Comparison of ENCODE assay signal across 1 cellular context in the genomic region with DNA sequence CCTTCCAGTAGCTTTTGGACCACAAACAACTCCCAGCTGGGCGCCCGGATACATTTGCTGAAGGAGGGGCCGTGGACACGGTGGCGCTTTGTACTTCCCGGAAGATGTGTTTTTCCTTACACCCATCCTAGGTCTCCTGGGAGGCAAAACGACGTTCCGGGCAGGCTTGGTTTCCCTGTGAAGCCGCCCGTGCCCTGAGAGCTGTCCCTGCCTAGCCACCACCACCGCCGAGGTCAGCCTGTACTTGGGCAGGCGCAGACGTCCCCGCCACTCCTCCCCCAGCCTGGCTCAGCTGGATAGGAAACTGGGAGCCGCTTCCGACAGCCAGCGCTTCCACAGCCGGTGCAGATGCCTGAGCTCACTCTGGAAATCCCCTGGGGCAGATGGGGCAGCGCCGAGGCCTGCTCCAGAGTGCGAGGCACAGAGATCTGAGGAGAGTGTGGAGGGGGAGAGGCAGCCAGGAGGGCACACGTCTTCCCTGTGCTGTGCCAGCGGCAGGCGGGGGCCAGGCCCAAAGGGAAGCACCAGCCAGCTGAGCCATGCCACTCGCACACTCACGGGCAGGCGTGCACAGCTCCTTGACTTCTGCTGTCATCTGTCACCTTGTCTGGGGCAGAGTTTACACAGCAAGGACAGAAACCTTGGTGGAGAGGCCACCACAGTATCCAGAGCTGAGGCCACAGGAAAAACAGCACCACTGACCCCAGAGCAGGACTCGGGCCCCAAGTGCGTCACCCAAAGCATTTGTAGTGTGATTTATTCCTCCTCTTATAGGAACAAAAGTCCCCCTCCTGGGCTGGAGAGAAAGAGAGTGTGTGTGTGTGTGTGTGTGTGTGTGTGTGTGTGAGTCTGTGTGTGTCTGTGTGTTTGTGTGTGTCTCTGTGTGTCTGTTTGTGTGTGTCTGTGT.
A peak's percentile ranks its signal among the peaks of the same experiment; 100 is the strongest.
TF ChIP-seq lines count a peak whose summit lies in the region.

No MANE protein-coding gene starts in this region.

TF ChIP-seq in A549, 52 proteins besides CTCF, POLR2A, EP300 and RAD21:
- TF ChIP-seq, protein P1, sequence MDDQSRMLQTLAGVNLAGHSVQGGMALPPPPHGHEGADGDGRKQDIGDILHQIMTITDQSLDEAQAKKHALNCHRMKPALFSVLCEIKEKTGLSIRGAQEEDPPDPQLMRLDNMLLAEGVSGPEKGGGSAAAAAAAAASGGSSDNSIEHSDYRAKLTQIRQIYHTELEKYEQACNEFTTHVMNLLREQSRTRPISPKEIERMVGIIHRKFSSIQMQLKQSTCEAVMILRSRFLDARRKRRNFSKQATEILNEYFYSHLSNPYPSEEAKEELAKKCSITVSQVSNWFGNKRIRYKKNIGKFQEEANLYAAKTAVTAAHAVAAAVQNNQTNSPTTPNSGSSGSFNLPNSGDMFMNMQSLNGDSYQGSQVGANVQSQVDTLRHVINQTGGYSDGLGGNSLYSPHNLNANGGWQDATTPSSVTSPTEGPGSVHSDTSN (IDR thresholded peaks at IDR 0.05), result peak; percentile 25; the same call in 1 of the 2 replicates
- TF ChIP-seq RNF2 (IDR thresholded peaks at IDR 0.05; ENCODE audit: borderline replicate concordance, low read depth) (peak; percentile 42; the same call in 1 of the 2 replicates), FOSL2 (IDR thresholded peaks at IDR 0.05) (no peak), FOSL2 (CRISPR knock-in tag; IDR thresholded peaks at IDR 0.05) (no peak), PHF8 (IDR thresholded peaks at IDR 0.05; ENCODE audit: borderline replicate concordance, low read depth) (no peak), BHLHE40 (IDR thresholded peaks at IDR 0.05; ENCODE audit: low read depth, low read length) (peak; percentile 3; the same call in 1 of the 2 replicates), CBX8 (IDR thresholded peaks at IDR 0.05) (no peak), ESRRA (IDR thresholded peaks at IDR 0.05; ENCODE audit: borderline replicate concordance, low read length) (no peak), ZNF302 (CRISPR knock-in tag; IDR thresholded peaks at IDR 0.05) (no peak), ZSCAN20 (CRISPR knock-in tag; IDR thresholded peaks at IDR 0.05) (no peak), MYC (IDR thresholded peaks at IDR 0.05; ENCODE audit: borderline replicate concordance, low read length) (no peak), SMC3 (IDR thresholded peaks at IDR 0.05) (no peak), JUN (IDR thresholded peaks at IDR 0.05) (no peak), RCOR1 (IDR thresholded peaks at IDR 0.05; ENCODE audit: low read depth, low read length) (no peak), JUNB (IDR thresholded peaks at IDR 0.05) (no peak), HOXA7 (CRISPR knock-in tag; IDR thresholded peaks at IDR 0.05) (no peak), NFE2L2 (conservative IDR thresholded peaks at IDR 0.05; ENCODE audit: low read length) (no peak)
- TF ChIP-seq, protein P2, sequence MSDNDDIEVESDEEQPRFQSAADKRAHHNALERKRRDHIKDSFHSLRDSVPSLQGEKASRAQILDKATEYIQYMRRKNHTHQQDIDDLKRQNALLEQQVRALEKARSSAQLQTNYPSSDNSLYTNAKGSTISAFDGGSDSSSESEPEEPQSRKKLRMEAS (IDR thresholded peaks at IDR 0.05), result peak; percentile 86
- TF ChIP-seq, protein P3, sequence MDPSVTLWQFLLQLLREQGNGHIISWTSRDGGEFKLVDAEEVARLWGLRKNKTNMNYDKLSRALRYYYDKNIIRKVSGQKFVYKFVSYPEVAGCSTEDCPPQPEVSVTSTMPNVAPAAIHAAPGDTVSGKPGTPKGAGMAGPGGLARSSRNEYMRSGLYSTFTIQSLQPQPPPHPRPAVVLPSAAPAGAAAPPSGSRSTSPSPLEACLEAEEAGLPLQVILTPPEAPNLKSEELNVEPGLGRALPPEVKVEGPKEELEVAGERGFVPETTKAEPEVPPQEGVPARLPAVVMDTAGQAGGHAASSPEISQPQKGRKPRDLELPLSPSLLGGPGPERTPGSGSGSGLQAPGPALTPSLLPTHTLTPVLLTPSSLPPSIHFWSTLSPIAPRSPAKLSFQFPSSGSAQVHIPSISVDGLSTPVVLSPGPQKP (IDR thresholded peaks at IDR 0.05; ENCODE audit: low read depth, low read length), result no peak
- TF ChIP-seq, protein P4, sequence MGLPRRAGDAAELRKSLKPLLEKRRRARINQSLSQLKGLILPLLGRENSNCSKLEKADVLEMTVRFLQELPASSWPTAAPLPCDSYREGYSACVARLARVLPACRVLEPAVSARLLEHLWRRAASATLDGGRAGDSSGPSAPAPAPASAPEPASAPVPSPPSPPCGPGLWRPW (IDR thresholded peaks at IDR 0.05), result no peak
- TF ChIP-seq, protein P5, sequence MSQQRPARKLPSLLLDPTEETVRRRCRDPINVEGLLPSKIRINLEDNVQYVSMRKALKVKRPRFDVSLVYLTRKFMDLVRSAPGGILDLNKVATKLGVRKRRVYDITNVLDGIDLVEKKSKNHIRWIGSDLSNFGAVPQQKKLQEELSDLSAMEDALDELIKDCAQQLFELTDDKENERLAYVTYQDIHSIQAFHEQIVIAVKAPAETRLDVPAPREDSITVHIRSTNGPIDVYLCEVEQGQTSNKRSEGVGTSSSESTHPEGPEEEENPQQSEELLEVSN (IDR thresholded peaks at IDR 0.05; ENCODE audit: borderline replicate concordance, low read depth), result peak; percentile 82
